ENCODE assay signal across 35 cellular contexts in the genomic region with DNA sequence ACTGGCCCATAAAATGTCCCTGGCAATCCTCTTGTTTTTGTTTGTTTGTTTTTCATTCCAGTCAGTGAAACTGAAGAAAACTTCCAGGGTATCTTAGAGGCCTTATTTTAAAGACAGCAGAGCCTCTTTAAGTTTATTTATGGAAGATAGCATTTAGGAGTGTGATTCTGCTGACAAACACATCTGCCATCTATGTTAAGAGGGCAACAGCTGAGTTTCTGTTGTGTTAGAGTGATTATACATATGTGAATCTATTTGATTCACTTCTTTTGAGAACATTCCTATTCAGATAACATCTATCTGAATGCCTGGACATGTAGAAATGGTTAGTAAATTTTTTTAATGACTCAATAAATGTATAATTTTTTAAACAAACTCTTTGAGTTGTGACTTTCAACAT.
"Had no signal": no experiment of that assay in that cellular context is flagged by ENCODE, and none has a peak within 500 bp of the region (broad histone marks: within the 10 kb centered on the region; RNA-seq: fewer than 3 reads in every experiment).

No MANE protein-coding gene starts in this region.

- H3K4me1 Mint-ChIP-seq: naive B cell; stimulated activated memory B cell treated with anti-CD40 and anti-IgM and Interleukin-4, amounts not matched to agents 10 μg/mL and 1 μg/mL and 100 μg/mL, for 72 hours; stimulated activated naive CD8-positive, alpha-beta T cell treated with anti-CD3 and anti-CD28 coated beads, Interleukin-15, amount 100 ng/mL, for 72 hours; T-helper 17 cell had no signal

- FAIRE-seq: endothelial cell of umbilical vein, pancreas, small intestine had no signal

- H3K27me3 Mint-ChIP-seq: activated naive CD8-positive, alpha-beta T cell; naive B cell; stimulated activated memory B cell treated with anti-CD40 and anti-IgM and Interleukin-4, amounts not matched to agents 10 μg/mL and 1 μg/mL and 100 μg/mL, for 72 hours; stimulated activated naive CD8-positive, alpha-beta T cell treated with anti-CD3 and anti-CD28 coated beads, Interleukin-15, amount 100 ng/mL, for 72 hours; T-helper 17 cell had no signal

- H3K4me3 Mint-ChIP-seq: activated naive CD8-positive, alpha-beta T cell; naive B cell; nephron progenitor cell; stimulated activated memory B cell treated with anti-CD40 and anti-IgM and Interleukin-4, amounts not matched to agents 10 μg/mL and 1 μg/mL and 100 μg/mL, for 72 hours; stimulated activated naive CD8-positive, alpha-beta T cell treated with anti-CD3 and anti-CD28 coated beads, Interleukin-15, amount 100 ng/mL, for 72 hours; T-helper 17 cell had no signal

- H3K27me3 ChIP-seq: adrenal gland, ascending aorta, brain microvascular endothelial cell, foreskin keratinocyte, heart left ventricle, left lung, pancreas, thyroid gland, upper lobe of left lung, vagina had no signal

- DNase-seq: activated CD4-positive, alpha-beta T cell treated with anti-CD3 and anti-CD28 coated beads for 48 hours; activated CD4-positive, alpha-beta T cell treated with anti-CD3 and anti-CD28 coated beads, Interleukin-2, amount 50 U/mL, for 48 hours; activated CD8-positive, alpha-beta memory T cell treated with anti-CD3 and anti-CD28 coated beads for 24 hours; activated effector memory CD4-positive, alpha-beta T cell treated with Interleukin-2 at 50 U/mL for 16 hours; activated naive CD4-positive, alpha-beta T cell treated with Interleukin-2 at 50 U/mL for 16 hours; adrenal gland; brain microvascular endothelial cell; heart left ventricle; kidney glomerular epithelial cell; left lung; lower lobe of right lung; naive B cell; nephron progenitor cell; pancreas; retina; small intestine; stimulated activated CD4-positive, alpha-beta T cell treated with anti-CD3 and anti-CD28 coated beads, Interleukin-1b, Interleukin-23, amount 100 ng/mL, for 48 hours; stimulated activated CD4-positive, alpha-beta T cell treated with anti-CD3 and anti-CD28 coated beads, Interleukin-4, amount 100 ng/mL, for 4 hours; stimulated activated CD8-positive, alpha-beta memory T cell treated with anti-CD3 and anti-CD28 coated beads, Interleukin-4, amount 100 ng/mL, for 48 hours; stimulated activated naive CD8-positive, alpha-beta T cell treated with anti-CD3 and anti-CD28 coated beads, Interleukin-15, amount 100 ng/mL, for 72 hours; substantia nigra; T-helper 17 cell; T1000; thyroid gland; WERI-Rb-1 had no signal

- H3K27ac ChIP-seq: adrenal gland, ascending aorta, brain microvascular endothelial cell, foreskin keratinocyte, left lung, lower lobe of right lung, pancreas, prostate gland, thyroid gland, upper lobe of left lung, vagina, WERI-Rb-1 had no signal

- H3K9me3 ChIP-seq: adrenal gland, lower lobe of right lung, pancreas, prostate gland, thyroid gland, vagina had no signal

- H3K4me3 ChIP-seq: adrenal gland, ascending aorta, heart left ventricle, left lung, lower lobe of right lung, pancreas, prostate gland, thyroid gland, upper lobe of left lung, vagina had no signal

- ATAC-seq: activated CD4-positive, CD25-positive, alpha-beta regulatory T cell treated with anti-CD3 and anti-CD28 coated beads, Interleukin-2, amount 50 U/mL, for 24 hours; esophagus mucosa; foreskin keratinocyte; heart left ventricle; pancreas; stimulated activated memory B cell treated with anti-CD40 and anti-IgM and Interleukin-4, amounts not matched to agents 10 μg/mL and 1 μg/mL and 100 μg/mL, for 72 hours; stimulated activated naive CD8-positive, alpha-beta T cell treated with anti-CD3 and anti-CD28 coated beads, Interleukin-15, amount 100 ng/mL, for 72 hours; T-helper 17 cell had no signal

- H3K27ac Mint-ChIP-seq: activated naive CD8-positive, alpha-beta T cell; naive B cell; stimulated activated memory B cell treated with anti-CD40 and anti-IgM and Interleukin-4, amounts not matched to agents 10 μg/mL and 1 μg/mL and 100 μg/mL, for 72 hours; stimulated activated naive CD8-positive, alpha-beta T cell treated with anti-CD3 and anti-CD28 coated beads, Interleukin-15, amount 100 ng/mL, for 72 hours; T-helper 17 cell had no signal

- H3K36me3 Mint-ChIP-seq: activated naive CD8-positive, alpha-beta T cell; stimulated activated memory B cell treated with anti-CD40 and anti-IgM and Interleukin-4, amounts not matched to agents 10 μg/mL and 1 μg/mL and 100 μg/mL, for 72 hours had no signal

- H3K36me3 ChIP-seq: adrenal gland, ascending aorta, brain microvascular endothelial cell, heart left ventricle, left lung, lower lobe of right lung, pancreas, prostate gland, thyroid gland, upper lobe of left lung, vagina, WERI-Rb-1 had no signal

- H3K4me1 ChIP-seq: adrenal gland, foreskin keratinocyte, left lung, lower lobe of right lung, pancreas, prostate gland, thyroid gland, upper lobe of left lung, vagina had no signal
